In the genomic region with DNA sequence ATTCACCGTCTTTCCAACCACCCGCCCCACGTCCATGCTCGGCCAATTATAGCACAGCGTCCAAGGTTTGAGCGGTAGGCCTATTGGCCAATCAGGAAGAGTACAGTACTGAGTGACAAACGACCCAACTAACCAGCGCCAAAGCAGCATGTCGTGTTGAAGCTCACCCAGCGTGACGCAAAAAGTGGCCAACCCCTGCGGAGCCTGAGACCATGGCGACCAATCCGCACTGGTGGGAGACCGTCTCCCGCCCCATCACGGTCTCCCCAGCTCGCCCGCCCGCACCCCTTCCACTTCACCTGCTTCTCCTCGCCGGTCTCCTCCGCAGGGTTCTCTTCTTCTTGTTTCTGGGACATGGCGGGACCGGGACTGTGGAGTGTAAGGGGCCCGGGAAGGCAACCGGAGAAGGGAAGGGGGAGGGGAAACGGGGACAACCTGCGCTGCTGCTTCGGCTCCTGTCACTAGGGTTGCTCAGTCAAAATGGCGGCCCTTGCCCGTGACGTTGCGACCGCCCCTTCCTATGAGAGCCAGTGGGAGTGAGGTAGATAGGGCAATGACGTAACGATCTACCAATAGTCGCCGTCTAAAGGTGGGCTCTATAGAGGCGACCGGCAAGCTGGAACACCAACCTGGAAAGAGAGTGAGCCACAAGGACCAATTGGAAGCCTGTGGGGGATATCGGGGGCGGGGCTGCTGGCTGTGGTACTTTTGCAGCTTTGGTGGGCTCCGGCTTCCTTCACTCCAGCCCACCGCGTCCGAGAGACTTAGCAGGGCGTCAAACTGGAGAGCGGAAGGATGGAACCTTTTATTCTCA, we compare ENCODE assay signal across 8 cellular contexts. TPM values are rescaled to one million over a fixed set of nuclear protein-coding genes. Genes with fewer than 3 reads are reported as not detected.
DNase-seq lines count a peak whose midpoint lies in the region; ATAC-seq and TF ChIP-seq lines count a peak whose summit lies in the region.

Gene ENSA (minus strand): TSS at position 498 of the 814 bp plus-strand sequence. CDS start 142 bp downstream, at position 356.

- ATAC-seq in lower lobe of right lung = peak; percentile 96 to 97

- peak; percentile 98 for DNase-seq in COLO668 (lab: John Stamatoyannopoulos, UW; ENCODE audit: unreplicated experiment)
- DNase-seq in GM20000 (ENCODE audit: low spot score) = peak; percentile 88
- DNase-seq in HS-5 (ENCODE audit: low read depth) = peak; percentile 98
- peak; percentile 84 for DNase-seq in NK-92 (lab: John Stamatoyannopoulos, UW; ENCODE audit: unreplicated experiment)
- peak; percentile 86 to 92 for DNase-seq in activated CD8-positive, alpha-beta memory T cell treated with anti-CD3 and anti-CD28 coated beads for 1 hour (ENCODE audit: extremely low read depth in 1 of 2, low read depth in 1 of 2)
- peak; percentile 94 for DNase-seq in effector CD8-positive, alpha-beta T cell (lab: John Stamatoyannopoulos, UW)
- DNase-seq in lower lobe of right lung = peak; percentile 98
- DNase-seq in stimulated activated CD4-positive, alpha-beta T cell treated with anti-CD3 and anti-CD28 coated beads, TNF-alpha, amount 100 ng/mL, for 24 hours (ENCODE audit: low read depth in 3 of 3) = peak; percentile 85 to 95 (median 92)

- no peaks in the 10 kb centered on the region for H3K9me3 ChIP-seq in lower lobe of right lung

- H3K4me1 ChIP-seq in lower lobe of right lung = peaks cover 21% of the 10 kb centered on the region

- H3K36me3 ChIP-seq in lower lobe of right lung = peaks cover 36% of the 10 kb centered on the region

- intact Hi-C loops in lower lobe of right lung (cut with DNase I) = loop anchor here (10.0 kb wide), 1 partner anchor 55 kb away; the partner anchor contains the start of gene MCL1

- peak within 1 kb of the TSS; percentile 94 for H3K27ac ChIP-seq in lower lobe of right lung

- peak within 1 kb of the TSS; percentile 75 for H3K4me3 ChIP-seq in lower lobe of right lung

- no peaks in the 10 kb centered on the region for H3K27me3 ChIP-seq in lower lobe of right lung (ENCODE audit: low read depth)

- TF ChIP-seq CTCF in GM20000 (IDR thresholded peaks at IDR 0.05; ENCODE audit: extremely low read depth, missing control alignments) = no peak
- TF ChIP-seq CTCF in lower lobe of right lung (IDR thresholded peaks at IDR 0.05) = no peak

RNA-seq across cellular contexts. Expression of gene ENSA, which starts in this region (rescaled TPM):
- total RNA-seq in lower lobe of right lung = 172 TPM

Comparison
In these comparisons a context has a peak if more than half of its experiments do, and no peak if none do; other contexts are left out.
1. Peak in every context shown above with its lines: DNase-seq, ATAC-seq, H3K4me3 ChIP-seq and H3K27ac ChIP-seq.